Comparison of ENCODE assay signal across 9 cellular contexts in genomic region chr6:137224890-137225198, GRCh38. TPM values are rescaled to one million over a fixed set of nuclear protein-coding genes. Genes with fewer than 3 reads are reported as not detected.
DNase-seq lines count a peak whose midpoint lies in the region; ATAC-seq and TF ChIP-seq lines count a peak whose summit lies in the region.
"Had no signal": no experiment of that assay in that cellular context is flagged by ENCODE, and none has a peak within 500 bp of the region (broad histone marks: within the 10 kb centered on the region; RNA-seq: fewer than 3 reads in every experiment).

No MANE protein-coding gene starts in this region.

- H3K4ac ChIP-seq in mesendoderm (ENCODE audit: low read depth, low read length): no peak overlapping the region

- H3K9me3 Mint-ChIP-seq in central memory CD8-positive, alpha-beta T cell: no peaks in the 10 kb centered on the region

- no peak overlapping the region for H3K27ac ChIP-seq in mesendoderm (ENCODE audit: low read depth, low read length)
- H3K27ac ChIP-seq in coronary artery: peak overlapping the region in 1 of 2 donors; percentile 33

- H3K18ac ChIP-seq in mesendoderm (ENCODE audit: low read length): no peak overlapping the region

- H2BK5ac ChIP-seq in mesendoderm (ENCODE audit: low read length): no peak overlapping the region

- no peaks in the 10 kb centered on the region for H3K4me1 ChIP-seq in mesendoderm (ENCODE audit: control insufficient read depth, low read depth, low read length)

- H4K5ac ChIP-seq in mesendoderm (ENCODE audit: low read length): no peak overlapping the region

- H3K4me3 Mint-ChIP-seq in central memory CD8-positive, alpha-beta T cell: peak overlapping the region; percentile 33

- DNase-seq in AML-193 (lab: John Stamatoyannopoulos, UW): peak; percentile 99 to 100
- no peak for DNase-seq in central memory CD8-positive, alpha-beta T cell (ENCODE audit: low spot score in 2 of 2)
- no peak for DNase-seq in mesendoderm
- DNase-seq in amniotic stem cell (lab: John Stamatoyannopoulos, UW): no peak
- DNase-seq in dermis blood vessel endothelial cell: no peak
- no peak for DNase-seq in coronary artery (ENCODE audit: low spot score)

- no peak overlapping the region for H2AK5ac ChIP-seq in mesendoderm (ENCODE audit: low read length)

- H3K23ac ChIP-seq in mesendoderm (ENCODE audit: low read length): no peak overlapping the region

- peaks cover 51% of the 10 kb centered on the region for H3K4me1 Mint-ChIP-seq in central memory CD8-positive, alpha-beta T cell

- no peak overlapping the region for H2BK120ac ChIP-seq in mesendoderm (ENCODE audit: low read depth, low read length)

- no peak overlapping the region for H3K4me2 ChIP-seq in mesendoderm (ENCODE audit: low read length)

- no peak overlapping the region for H3K56ac ChIP-seq in mesendoderm (ENCODE audit: low read length)

- H3K4me3 ChIP-seq in mesendoderm (ENCODE audit: low read length) (no peak overlapping the region), coronary artery (no peak overlapping the region)

- peak overlapping the region; percentile 8 for H3K27ac Mint-ChIP-seq in central memory CD8-positive, alpha-beta T cell (ENCODE audit: low read depth)

- TF ChIP-seq CTCF in coronary artery (IDR thresholded peaks at IDR 0.05): no peak

- ATAC-seq in GM19043 (IDR thresholded peaks at IDR 0.05; ENCODE audit: low read depth, unreplicated experiment) (peak; percentile 52), HG03378 (IDR thresholded peaks at IDR 0.05; ENCODE audit: unreplicated experiment) (peak; percentile 57)
- ATAC-seq in central memory CD8-positive, alpha-beta T cell (replicated peaks; ENCODE audit: extremely low read depth, poor library complexity, severe bottlenecking): peak; percentile 76

- no peaks in the 10 kb centered on the region for H3K27me3 Mint-ChIP-seq in central memory CD8-positive, alpha-beta T cell

- no peak overlapping the region for H4K8ac ChIP-seq in mesendoderm (ENCODE audit: low read depth, low read length)

- no peak overlapping the region for H2BK15ac ChIP-seq in mesendoderm (replicated peaks; ENCODE audit: low read depth)

- H3K79me2 ChIP-seq in mesendoderm (ENCODE audit: control insufficient read depth, insufficient read depth, low read length): no peaks in the 10 kb centered on the region

- H3K36me3 ChIP-seq in mesendoderm (ENCODE audit: control insufficient read depth, insufficient read depth, low read length): no peaks in the 10 kb centered on the region

- no peak overlapping the region for H3K9ac ChIP-seq in mesendoderm (ENCODE audit: low read length)

- H3K79me1 ChIP-seq in mesendoderm (ENCODE audit: low read length): no peaks in the 10 kb centered on the region

- WGBS in mesendoderm (ENCODE audit: extremely low coverage, insufficient coverage, low lambda C conversion rate): no CpG with 5 or more reads among the region's 1 CpG

- H3K36me3 Mint-ChIP-seq in central memory CD8-positive, alpha-beta T cell (ENCODE audit: insufficient read depth): peaks cover 2% of the 10 kb centered on the region

- no peaks in the 10 kb centered on the region for H3K27me3 ChIP-seq in mesendoderm (ENCODE audit: insufficient read depth, low read length, poor library complexity)

RNA-seq across cellular contexts. Expression of gene IFNGR1, which starts 5.7 kb away (rescaled TPM):
- polyA plus RNA-seq in mesendoderm (2013, experiment 1 of 2): 18.6 TPM
- polyA plus RNA-seq in mesendoderm (2013, experiment 2 of 2): 19.6 TPM
- total RNA-seq in dermis blood vessel endothelial cell: 105 and 117 TPM in 2 replicates

RNA-seq across cellular contexts. Expression of gene IL22RA2, which starts 51.4 kb away (rescaled TPM):
- polyA plus RNA-seq in mesendoderm (2013, experiment 1 of 2): not detected
- polyA plus RNA-seq in mesendoderm (2013, experiment 2 of 2): not detected
- not detected in 2 replicates for total RNA-seq in dermis blood vessel endothelial cell
- polyA plus RNA-seq: BJ had no signal

Comparison
In these comparisons a context has a peak if more than half of its experiments do, and no peak if none do; other contexts are left out.
1. DNase-seq: peak in AML-193 (2 of 2); none in central memory CD8-positive, alpha-beta T cell (0 of 2), mesendoderm (single experiment), amniotic stem cell (single experiment), dermis blood vessel endothelial cell (single experiment) and coronary artery (single experiment).
2. Peak in every context shown above with its lines, with median percentiles within 50 percentile points of each other: ATAC-seq.